ENCODE assay signal across 8 cellular contexts in genomic region chr5:171418316-171418981, GRCh38. TPM values are rescaled to one million over a fixed set of nuclear protein-coding genes. Genes with fewer than 3 reads are reported as not detected.
DNase-seq lines count a peak whose midpoint lies in the region; ATAC-seq, FAIRE-seq and TF ChIP-seq lines count a peak whose summit lies in the region.

No MANE protein-coding gene starts in this region.

- H3K27me3 ChIP-seq in NT2/D1 (ENCODE audit: insufficient read depth, insufficient read length): peaks cover 31% of the 10 kb centered on the region

- H3K36me3 ChIP-seq in NT2/D1 (ENCODE audit: insufficient read depth, insufficient read length, low read length): peaks cover 2% of the 10 kb centered on the region

- peak overlapping the region; percentile 72 to 88 (median 86) for H3K4me3 Mint-ChIP-seq in naive B cell

- peaks cover 0 to under 1% of the 10 kb centered on the region in 2 donors for H3K36me3 Mint-ChIP-seq in naive B cell

- H3K4me1 ChIP-seq in NT2/D1 (ENCODE audit: insufficient read depth, insufficient read length): peaks cover 10% of the 10 kb centered on the region

- peak; percentile 37 for FAIRE-seq in GM19239 (lab: Jason Lieb, UNC)

- peaks cover 13 to 21% (median 15%) of the 10 kb centered on the region in 3 donors for H3K4me1 Mint-ChIP-seq in naive B cell

- TF ChIP-seq CTCF in C4-2B (conservative IDR thresholded peaks at IDR 0.05): peak; percentile 94

- H3K27me3 Mint-ChIP-seq in naive B cell: peaks cover 4 to 32% (median 29%) of the 10 kb centered on the region in 3 donors

- peak; percentile 96 for DNase-seq in GM19239 (ENCODE audit: insufficient read length, low spot score)
- DNase-seq in NT2/D1 (ENCODE audit: low read depth, low spot score): peak; percentile 72
- peak; percentile 78 to 81 for DNase-seq in activated T-cell treated with anti-CD3 and anti-CD28 coated beads, Interleukin-2, amount 50 U/mL, for 48 hours
- peak; percentile 80 for DNase-seq in fibroblast of peridontal ligament (ENCODE audit: extremely low read depth)
- DNase-seq in naive B cell: peak; percentile 27
- peak in 44 of 49 donors; percentile 10 to 74 (median 44) for DNase-seq in substantia nigra (lab: John Stamatoyannopoulos, UW)

- H3K9me3 ChIP-seq in NT2/D1 (ENCODE audit: insufficient read depth, low read length): no peaks in the 10 kb centered on the region

- peak overlapping the region; percentile 55 for H3K4me3 ChIP-seq in NT2/D1 (ENCODE audit: insufficient read length, low read depth)

- peak overlapping the region; percentile 76 for H3K9ac ChIP-seq in NT2/D1 (ENCODE audit: insufficient read length, low read depth)

- peaks cover 0 to 2% (median 0%) of the 10 kb centered on the region in 7 donors for H3K9me3 Mint-ChIP-seq in naive B cell

- peak; percentile 76 for ATAC-seq in HG03432 (IDR thresholded peaks at IDR 0.05; ENCODE audit: unreplicated experiment)
- ATAC-seq in naive B cell (ENCODE audit: low read depth in 2 of 2): peak; percentile 46

- peak overlapping the region in 1 of 6 donors; percentile 20 for H3K27ac Mint-ChIP-seq in naive B cell

- H3K27ac ChIP-seq in C4-2B (no peak overlapping the region), substantia nigra (ENCODE audit: low read depth, low read length, poor library complexity, severe bottlenecking) (no peak overlapping the region)

RNA-seq across cellular contexts. Expression of gene FGF18, which starts 1.0 kb away (rescaled TPM):
- polyA plus RNA-seq in naive B cell (ENCODE audit: low read depth in 6 of 6): not detected

RNA-seq across cellular contexts. Expression of gene NPM1, which starts 30.8 kb away (rescaled TPM):
- polyA plus RNA-seq in naive B cell (ENCODE audit: low read depth in 6 of 6): 100 to 1,000 TPM; 389 to 678 (median 608) TPM

Comparison
In these comparisons a context has a peak if more than half of its experiments do, and no peak if none do; other contexts are left out.
1. DNase-seq: peak in every context shown above with its lines; median percentile 96 in GM19239; 80 in fibroblast of peridontal ligament; 80 in activated T-cell treated with anti-CD3 and anti-CD28 coated beads, Interleukin-2, amount 50 U/mL, for 48 hours; 72 in NT2/D1; 44 in substantia nigra; 27 in naive B cell.